ENCODE assay signal across 8 cellular contexts in the genomic region with DNA sequence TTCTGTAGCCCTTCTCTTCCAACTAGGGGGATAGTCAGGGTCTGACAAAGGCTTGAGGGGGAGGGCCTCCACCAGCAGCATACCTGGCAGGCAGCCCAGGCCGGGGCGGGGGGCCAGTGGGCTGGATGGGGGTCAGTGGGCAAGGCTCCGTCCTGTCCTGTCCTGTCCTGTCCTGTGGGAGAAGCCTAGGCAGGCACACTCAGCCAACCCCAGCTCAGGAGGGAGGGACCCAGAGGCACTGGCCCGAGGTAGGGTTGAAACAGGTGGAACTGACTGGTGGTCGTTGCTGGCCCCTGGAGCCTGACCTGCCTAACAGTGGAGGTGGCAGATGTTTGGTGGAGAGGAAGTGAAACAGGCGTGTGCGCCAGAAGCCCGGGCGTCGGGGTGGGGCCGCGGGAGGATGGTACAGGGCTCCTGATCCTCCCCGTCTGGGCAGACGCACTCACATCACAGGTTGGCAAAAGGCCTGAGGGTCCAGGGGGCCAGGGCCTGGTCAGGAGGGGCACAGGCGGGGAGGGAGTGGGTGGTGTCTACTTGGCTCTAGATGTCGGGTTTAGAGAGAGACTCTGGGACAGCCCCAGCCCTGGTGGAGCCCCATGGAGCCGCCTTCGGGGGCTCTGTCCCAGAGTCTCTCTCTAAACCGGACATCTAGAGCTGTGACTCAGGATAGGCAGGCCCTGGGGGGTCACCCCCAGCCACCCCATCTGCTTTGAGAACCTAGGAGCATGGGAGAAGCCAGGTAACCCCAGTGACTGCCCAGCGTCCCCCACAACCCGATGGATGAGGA. TPM values are rescaled to one million over a fixed set of nuclear protein-coding genes. Genes with fewer than 3 reads are reported as not detected.
A peak's percentile ranks its signal among the peaks of the same experiment; 100 is the strongest.
DNase-seq lines count a peak whose midpoint lies in the region; ATAC-seq and TF ChIP-seq lines count a peak whose summit lies in the region.

No MANE protein-coding gene starts in this region.

- CTCF ChIA-PET in CD4-positive, alpha-beta T cell (lab: Charles Lee) = no interaction called here

- H3K27me3 ChIP-seq in CD4-positive, alpha-beta T cell (ENCODE audit: control insufficient read depth, insufficient read depth, low read length) = no peaks in the 10 kb centered on the region

- peaks cover 19% of the 10 kb centered on the region for H3K4me1 Mint-ChIP-seq in CD4-positive, alpha-beta T cell (ENCODE audit: low read depth)
- peaks cover 29% of the 10 kb centered on the region for H3K4me1 Mint-ChIP-seq in activated naive CD8-positive, alpha-beta T cell treated with anti-CD3 and anti-CD28 coated beads for 36 hours
- peaks cover 90% of the 10 kb centered on the region for H3K4me1 Mint-ChIP-seq in stimulated activated memory B cell treated with anti-CD40 and anti-IgM and Interleukin-4, amounts not matched to agents 10 μg/mL and 1 μg/mL and 100 μg/mL, for 72 hours

- no peaks in the 10 kb centered on the region for H3K27me3 Mint-ChIP-seq in CD4-positive, alpha-beta T cell
- no peaks in the 10 kb centered on the region for H3K27me3 Mint-ChIP-seq in activated naive CD8-positive, alpha-beta T cell treated with anti-CD3 and anti-CD28 coated beads for 36 hours
- no peaks in the 10 kb centered on the region for H3K27me3 Mint-ChIP-seq in stimulated activated memory B cell treated with anti-CD40 and anti-IgM and Interleukin-4, amounts not matched to agents 10 μg/mL and 1 μg/mL and 100 μg/mL, for 72 hours

- DNase-seq in CD4-positive, alpha-beta T cell = peak in 2 of 10 experiments; percentile 22 to 26
- DNase-seq in activated naive CD8-positive, alpha-beta T cell treated with anti-CD3 and anti-CD28 coated beads for 36 hours = peak; percentile 36
- no peak for DNase-seq in NCI-H2107 treated with DMSO at 0.1 percent for 48 hours (lab: John Stamatoyannopoulos, UW; ENCODE audit: unreplicated experiment)
- DNase-seq in NCI-H2227 treated with DMSO at 0.1 percent for 48 hours (lab: John Stamatoyannopoulos, UW) = no peak
- no peak for DNase-seq in NCI-H1417 treated with DMSO at 0.1 percent for 48 hours (lab: John Stamatoyannopoulos, UW)

- peak overlapping the region; percentile 53 for H3K27ac Mint-ChIP-seq in CD4-positive, alpha-beta T cell
- H3K27ac Mint-ChIP-seq in activated naive CD8-positive, alpha-beta T cell treated with anti-CD3 and anti-CD28 coated beads for 36 hours = peak overlapping the region; percentile 69
- peak overlapping the region; percentile 96 for H3K27ac Mint-ChIP-seq in stimulated activated memory B cell treated with anti-CD40 and anti-IgM and Interleukin-4, amounts not matched to agents 10 μg/mL and 1 μg/mL and 100 μg/mL, for 72 hours

- peak overlapping the region; percentile 58 for H3K4me3 Mint-ChIP-seq in CD4-positive, alpha-beta T cell
- H3K4me3 Mint-ChIP-seq in activated naive CD8-positive, alpha-beta T cell treated with anti-CD3 and anti-CD28 coated beads for 36 hours = peak overlapping the region; percentile 47
- peak overlapping the region; percentile 79 for H3K4me3 Mint-ChIP-seq in stimulated activated memory B cell treated with anti-CD40 and anti-IgM and Interleukin-4, amounts not matched to agents 10 μg/mL and 1 μg/mL and 100 μg/mL, for 72 hours

- intact Hi-C loops in CD4-positive, alpha-beta T cell (cut with DNase I, micrococcal nuclease) = no loop called here

- no peaks in the 10 kb centered on the region for H3K36me3 Mint-ChIP-seq in CD4-positive, alpha-beta T cell (ENCODE audit: low read depth)
- no peaks in the 10 kb centered on the region for H3K36me3 Mint-ChIP-seq in activated naive CD8-positive, alpha-beta T cell treated with anti-CD3 and anti-CD28 coated beads for 36 hours
- H3K36me3 Mint-ChIP-seq in stimulated activated memory B cell treated with anti-CD40 and anti-IgM and Interleukin-4, amounts not matched to agents 10 μg/mL and 1 μg/mL and 100 μg/mL, for 72 hours = no peaks in the 10 kb centered on the region

- H3K27ac ChIP-seq in CD4-positive, alpha-beta T cell (ENCODE audit: low read depth, low read length) = no peak overlapping the region

- H3K9me3 ChIP-seq in CD4-positive, alpha-beta T cell (ENCODE audit: control insufficient read depth, low read length) = no peaks in the 10 kb centered on the region

- no peak for TF ChIP-seq CTCF in CD4-positive, alpha-beta T cell (IDR thresholded peaks at IDR 0.05)

- ATAC-seq in CD4-positive, alpha-beta T cell (ENCODE audit: poor library complexity) = peak; percentile 70
- ATAC-seq in GM19324 (IDR thresholded peaks at IDR 0.05; ENCODE audit: low FRiP score, unreplicated experiment) = peak; percentile 48
- ATAC-seq in HG03460 (IDR thresholded peaks at IDR 0.05; ENCODE audit: unreplicated experiment) = peak; percentile 58
- peak; percentile 92 for ATAC-seq in stimulated activated memory B cell treated with anti-CD40 and anti-IgM and Interleukin-4, amounts not matched to agents 10 μg/mL and 1 μg/mL and 100 μg/mL, for 72 hours

- H3K9me3 Mint-ChIP-seq in CD4-positive, alpha-beta T cell = no peaks in the 10 kb centered on the region
- H3K9me3 Mint-ChIP-seq in activated naive CD8-positive, alpha-beta T cell treated with anti-CD3 and anti-CD28 coated beads for 36 hours = no peaks in the 10 kb centered on the region
- no peaks in the 10 kb centered on the region for H3K9me3 Mint-ChIP-seq in stimulated activated memory B cell treated with anti-CD40 and anti-IgM and Interleukin-4, amounts not matched to agents 10 μg/mL and 1 μg/mL and 100 μg/mL, for 72 hours

- POLR2A ChIA-PET in CD4-positive, alpha-beta T cell (lab: Charles Lee) = interaction anchor here (1.0 kb wide), 1 partner anchor 10 kb away, joined by 3 read pairs; no protein-coding TSS in a partner anchor

RNA-seq across cellular contexts. Expression of a gene that starts 32.5 kb away (rescaled TPM):
- total RNA-seq in CD4-positive, alpha-beta T cell = 10 to 100 TPM; 13.9 to 15.6 TPM
- total RNA-seq in activated naive CD8-positive, alpha-beta T cell treated with anti-CD3 and anti-CD28 coated beads for 36 hours = 10 to 100 TPM; 20.7 to 20.9 TPM

RNA-seq across cellular contexts. Expression of a gene that starts 50.3 kb away (rescaled TPM):
- total RNA-seq in CD4-positive, alpha-beta T cell = 1 to 10 TPM; 1.0 to 1.1 TPM
- total RNA-seq in activated naive CD8-positive, alpha-beta T cell treated with anti-CD3 and anti-CD28 coated beads for 36 hours = under 1 TPM; 0.04 to 0.14 TPM
